In the genomic region with DNA sequence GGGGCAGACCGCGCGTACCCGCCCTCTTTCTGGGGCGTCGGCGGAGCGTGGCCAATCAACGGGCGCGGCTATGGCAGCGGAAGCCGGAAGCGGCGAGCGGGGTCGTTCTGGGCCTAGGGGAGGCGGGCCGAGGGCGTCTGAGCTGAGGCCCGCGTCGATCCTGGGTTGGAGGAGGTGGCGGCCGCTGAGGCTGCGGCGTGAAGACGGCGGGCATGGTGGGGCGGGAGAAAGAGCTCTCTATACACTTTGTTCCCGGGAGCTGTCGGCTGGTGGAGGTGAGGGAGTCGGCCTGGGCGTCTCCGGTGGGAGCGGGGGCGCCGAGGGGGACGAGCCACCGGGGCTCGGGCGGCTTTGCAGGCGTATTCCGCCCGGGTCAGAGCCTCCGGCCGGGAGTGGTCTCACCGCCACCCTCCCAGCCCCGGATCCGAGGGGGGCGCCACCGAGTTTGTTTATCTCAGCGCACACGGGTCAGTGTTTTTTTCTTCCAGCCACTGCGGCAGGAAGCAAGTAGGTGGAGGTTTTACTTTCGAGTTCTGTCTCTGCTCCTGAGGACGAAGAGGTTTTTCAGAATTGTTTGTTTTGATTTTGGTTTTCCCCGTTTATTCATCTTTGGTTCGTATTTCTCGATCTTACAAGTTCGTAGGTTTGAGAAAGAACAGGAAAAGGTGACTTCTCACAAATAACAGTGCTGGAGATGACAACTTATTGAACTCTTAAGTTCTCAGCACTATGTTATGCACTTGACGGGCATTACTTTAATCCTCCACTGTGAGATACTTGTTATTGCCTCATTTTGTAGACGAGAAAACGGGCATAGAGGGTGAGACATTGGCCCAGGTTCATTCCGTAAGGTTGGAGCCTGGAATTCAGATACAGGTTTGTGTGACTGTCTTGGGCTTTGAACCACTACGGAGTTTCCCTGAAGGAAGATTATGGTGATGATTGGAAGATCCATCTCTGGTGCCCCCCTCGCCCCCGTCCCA, we compare ENCODE assay signal across 8 cellular contexts. TPM values are rescaled to one million over a fixed set of nuclear protein-coding genes. Genes with fewer than 3 reads are reported as not detected.
A peak's percentile ranks its signal among the peaks of the same experiment; 100 is the strongest.
DNase-seq lines count a peak whose midpoint lies in the region; ATAC-seq and TF ChIP-seq lines count a peak whose summit lies in the region.

A gene (plus strand): TSS at position 145 of the 983 bp plus-strand sequence. CDS start 68 bp downstream, at position 213.

- peak within 1 kb of the TSS; percentile 96 for H2BK5ac ChIP-seq in trophoblast cell (ENCODE audit: low read depth, low read length, poor library complexity)

- H3K9ac ChIP-seq in trophoblast cell (ENCODE audit: low read length), result peak within 1 kb of the TSS; percentile 93

- peaks cover 7% of the 10 kb centered on the region for H3K79me2 ChIP-seq in trophoblast cell (ENCODE audit: control insufficient read depth, insufficient read depth, low read length, poor library complexity)

- peak within 1 kb of the TSS; percentile 96 for H3K4ac ChIP-seq in trophoblast cell (ENCODE audit: low read depth, low read length)

- peaks cover 0 to 3% of the 10 kb centered on the region in 2 experiments for H3K4me1 ChIP-seq in trophoblast cell (ENCODE audit: control insufficient read depth in 1 of 2, insufficient read depth in 2 of 2, low read length in 2 of 2)
- peaks cover 24 to 63% (median 38%) of the 10 kb centered on the region in 4 donors for H3K4me1 ChIP-seq in transverse colon

- H3K14ac ChIP-seq in trophoblast cell (ENCODE audit: low read length), result peak within 1 kb of the TSS; percentile 94

- H4K91ac ChIP-seq in trophoblast cell (ENCODE audit: low read depth, low read length), result peak within 1 kb of the TSS; percentile 89

- peak within 1 kb of the TSS; percentile 95 for H3K27ac ChIP-seq in trophoblast cell (ENCODE audit: low read depth, low read length)
- H3K27ac ChIP-seq in transverse colon, result peak within 1 kb of the TSS; percentile 99 to 100 (median 99)

- H3K4me2 ChIP-seq in trophoblast cell (ENCODE audit: low read length), result peak within 1 kb of the TSS; percentile 75

- H4K12ac ChIP-seq in trophoblast cell (ENCODE audit: low read depth, low read length), result peak within 1 kb of the TSS; percentile 47

- peaks cover 1% of the 10 kb centered on the region for H3K36me3 Mint-ChIP-seq in activated naive CD8-positive, alpha-beta T cell treated with anti-CD3 and anti-CD28 coated beads, Interleukin-2, amount 50 U/mL, for 24 hours (ENCODE audit: low read depth)

- H2AK5ac ChIP-seq in trophoblast cell (ENCODE audit: low read length), result no peak within 1 kb of the TSS

- no peak for TF ChIP-seq EP300 in transverse colon (IDR thresholded peaks at IDR 0.05; ENCODE audit: low read depth)

- peak within 1 kb of the TSS; percentile 92 for H4K8ac ChIP-seq in trophoblast cell (ENCODE audit: low read depth, low read length)

- no peaks in the 10 kb centered on the region for H3K27me3 Mint-ChIP-seq in activated naive CD8-positive, alpha-beta T cell treated with anti-CD3 and anti-CD28 coated beads, Interleukin-2, amount 50 U/mL, for 24 hours

- H3K27ac Mint-ChIP-seq in activated naive CD8-positive, alpha-beta T cell treated with anti-CD3 and anti-CD28 coated beads, Interleukin-2, amount 50 U/mL, for 24 hours, result peak within 1 kb of the TSS; percentile 94

- intact Hi-C loops in Right ventricle myocardium superior (cut with DNase I) (loop anchor here (2.0 kb wide), 2 partner anchors 45 to 69 kb away; a partner anchor contains a TSS), transverse colon (cut with DNase I; ENCODE audit: low total_unique reads) (loop anchor here (2.0 kb wide), 1 partner anchor 49 kb away; no protein-coding TSS in a partner anchor)

- peak within 1 kb of the TSS; percentile 69 for H3K4me3 ChIP-seq in GM12875 (ENCODE audit: low read depth, low read length)
- H3K4me3 ChIP-seq in trophoblast cell (ENCODE audit: low read depth, low read length), result peak within 1 kb of the TSS; percentile 88
- H3K4me3 ChIP-seq in transverse colon, result peak within 1 kb of the TSS; percentile 84 to 98 (median 88)

- TF ChIP-seq CTCF in GM12875 (IDR thresholded peaks at IDR 0.05; ENCODE audit: borderline replicate concordance, insufficient read depth, low read depth, low read length) (peak; percentile 62), transverse colon (IDR thresholded peaks at IDR 0.05) (peak; percentile 33 to 62 (median 38))

- peaks cover 7% of the 10 kb centered on the region for H3K79me1 ChIP-seq in trophoblast cell (ENCODE audit: low read length)

- peak within 1 kb of the TSS; percentile 94 for H3K18ac ChIP-seq in trophoblast cell (ENCODE audit: low read length)

- H3K36me3 ChIP-seq in trophoblast cell (ENCODE audit: control insufficient read depth in 1 of 2, insufficient read depth in 2 of 2, low read length in 2 of 2), result peaks cover 0 to 1% of the 10 kb centered on the region in 2 experiments
- H3K36me3 ChIP-seq in transverse colon, result no peaks in the 10 kb centered on the region

- H3K9me3 Mint-ChIP-seq in activated naive CD8-positive, alpha-beta T cell treated with anti-CD3 and anti-CD28 coated beads, Interleukin-2, amount 50 U/mL, for 24 hours, result no peaks in the 10 kb centered on the region

- H3K4me1 Mint-ChIP-seq in activated naive CD8-positive, alpha-beta T cell treated with anti-CD3 and anti-CD28 coated beads, Interleukin-2, amount 50 U/mL, for 24 hours, result peaks cover 57% of the 10 kb centered on the region

- DNase-seq in NCI-H1417 treated with DMSO at 0.1 percent for 48 hours (lab: John Stamatoyannopoulos, UW), result peak; percentile 60
- DNase-seq in SW480 (ENCODE audit: low spot score), result peak; percentile 97
- DNase-seq in activated naive CD8-positive, alpha-beta T cell treated with anti-CD3 and anti-CD28 coated beads, Interleukin-2, amount 50 U/mL, for 24 hours, result peak; percentile 96
- peak; percentile 98 for DNase-seq in Right ventricle myocardium superior
- peak; percentile 96 for DNase-seq in trophoblast cell
- peak; percentile 97 for DNase-seq in transverse colon

- H2BK12ac ChIP-seq in trophoblast cell (ENCODE audit: low read length), result no peak within 1 kb of the TSS

- ATAC-seq in HG02798 (IDR thresholded peaks at IDR 0.05; ENCODE audit: poor library complexity, unreplicated experiment), result peak; percentile 92
- peak; percentile 92 for ATAC-seq in activated naive CD8-positive, alpha-beta T cell treated with anti-CD3 and anti-CD28 coated beads, Interleukin-2, amount 50 U/mL, for 24 hours
- peak; percentile 97 for ATAC-seq in Right ventricle myocardium superior (ENCODE audit: poor library complexity)

- H2BK120ac ChIP-seq in trophoblast cell (ENCODE audit: insufficient read depth, low read length, poor library complexity), result peak within 1 kb of the TSS; percentile 90

- WGBS in trophoblast cell (ENCODE audit: extremely low coverage, insufficient coverage, insufficient read length), result no CpG with 5 or more reads among the region's 68 CpGs
- WGBS in transverse colon (ENCODE audit: low coverage in 1 of 2), 2 donors, result 0 to 1% methylated on average over 7 to 55 of the region's 68 CpGs

- H3K27me3 ChIP-seq in trophoblast cell (ENCODE audit: insufficient read depth, low read length) (no peaks in the 10 kb centered on the region), transverse colon (no peaks in the 10 kb centered on the region)

- in situ Hi-C loops in transverse colon (cut with MboI; ENCODE audit: low pct_ligation_motif_present in 1 of 4, low pct_unique_long_range_greater_than_20kb in 1 of 4, low sequenced_read_pairs in 3 of 4), result loop anchor here in 1 of 4 donors (10.0 kb wide), 1 partner anchor 51 kb away; no protein-coding TSS in a partner anchor

- peak within 1 kb of the TSS; percentile 93 for H2AFZ ChIP-seq in trophoblast cell (ENCODE audit: insufficient read depth, low read length, poor library complexity)

- TF ChIP-seq POLR2A in transverse colon (IDR thresholded peaks at IDR 0.05), result peak; percentile 98

- H3K9me3 ChIP-seq in trophoblast cell (ENCODE audit: insufficient read depth, low read depth, low read length) (no peaks in the 10 kb centered on the region), transverse colon (no peaks in the 10 kb centered on the region)

- peak within 1 kb of the TSS; percentile 94 for H3K4me3 Mint-ChIP-seq in activated naive CD8-positive, alpha-beta T cell treated with anti-CD3 and anti-CD28 coated beads, Interleukin-2, amount 50 U/mL, for 24 hours

- no peak within 1 kb of the TSS for H3K23ac ChIP-seq in trophoblast cell (ENCODE audit: low read length)

RNA-seq across cellular contexts. Expression of the gene that starts here (rescaled TPM):
- total RNA-seq in Right ventricle myocardium superior (60.0 TPM), transverse colon (100 to 1,000 TPM in 1 of 4 donors, 10 to 100 TPM in 3; 20.2 to 409 (median 71.6) TPM)
- polyA plus RNA-seq in trophoblast cell (2013), result 21.8 TPM in 2 replicates

Comparison
In these comparisons a context has a peak if more than half of its experiments do, and no peak if none do; other contexts are left out.
1. Peak in every context shown above with its lines: DNase-seq, ATAC-seq, H3K4me3 ChIP-seq and H3K27ac ChIP-seq.